In the genomic region with DNA sequence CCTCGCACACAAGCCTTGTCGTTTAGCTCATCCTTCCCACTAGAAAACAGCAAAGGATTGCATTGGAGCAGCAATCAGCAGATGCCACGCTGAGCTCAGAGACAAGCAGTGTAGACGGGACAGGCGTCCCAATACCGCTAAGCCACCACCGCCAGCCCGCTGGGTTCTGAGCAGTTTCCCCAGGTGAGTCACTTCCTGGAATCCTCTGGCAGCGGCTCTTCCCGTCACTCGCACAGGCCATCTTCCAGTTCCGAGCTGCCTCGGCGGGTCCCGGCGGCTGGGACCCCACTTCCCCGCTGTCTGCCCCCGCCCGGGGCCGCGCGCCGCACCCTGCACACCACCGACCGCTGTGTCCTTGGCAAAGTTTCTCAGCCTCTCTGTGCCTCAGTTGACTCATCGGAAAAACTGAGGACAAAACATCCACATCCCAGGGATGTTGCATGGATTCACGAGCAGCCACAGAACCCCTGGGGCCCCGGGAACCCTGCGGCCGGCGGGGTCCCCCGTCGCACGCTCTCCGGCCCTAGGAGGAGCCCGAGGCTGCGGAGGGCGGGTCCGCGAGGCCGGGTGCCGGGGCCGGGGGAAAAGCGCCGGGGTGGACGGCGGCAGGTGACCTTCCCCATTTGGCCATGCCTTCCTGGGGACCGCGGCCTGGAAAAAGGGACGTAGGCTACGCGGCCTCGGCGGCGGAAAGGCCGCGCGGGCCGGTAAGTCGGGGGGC, we compare ENCODE assay signal across 1 cellular context.
TF ChIP-seq lines count a peak whose summit lies in the region.

No MANE protein-coding gene starts in this region.

TF ChIP-seq in SK-N-SH, 30 proteins besides CTCF, POLR2A, EP300 and RAD21 (continued from another document):
- no peak for TF ChIP-seq RCOR1 (IDR thresholded peaks at IDR 0.05; ENCODE audit: low read length)
- no peak for TF ChIP-seq ELF1 (IDR thresholded peaks at IDR 0.05)
- TF ChIP-seq, protein P1, sequence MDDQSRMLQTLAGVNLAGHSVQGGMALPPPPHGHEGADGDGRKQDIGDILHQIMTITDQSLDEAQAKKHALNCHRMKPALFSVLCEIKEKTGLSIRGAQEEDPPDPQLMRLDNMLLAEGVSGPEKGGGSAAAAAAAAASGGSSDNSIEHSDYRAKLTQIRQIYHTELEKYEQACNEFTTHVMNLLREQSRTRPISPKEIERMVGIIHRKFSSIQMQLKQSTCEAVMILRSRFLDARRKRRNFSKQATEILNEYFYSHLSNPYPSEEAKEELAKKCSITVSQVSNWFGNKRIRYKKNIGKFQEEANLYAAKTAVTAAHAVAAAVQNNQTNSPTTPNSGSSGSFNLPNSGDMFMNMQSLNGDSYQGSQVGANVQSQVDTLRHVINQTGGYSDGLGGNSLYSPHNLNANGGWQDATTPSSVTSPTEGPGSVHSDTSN (IDR thresholded peaks at IDR 0.05), result 0 out of 2 replicates have a peak, but pooled peaks have one; percentile 39
- TF ChIP-seq MXI1 (IDR thresholded peaks at IDR 0.05; ENCODE audit: low read depth, low read length), result 0 out of 2 replicates have a peak, but pooled peaks have one; percentile 19
- no peak for TF ChIP-seq NRF1 (IDR thresholded peaks at IDR 0.05; ENCODE audit: low read depth, low read length)
- no peak for TF ChIP-seq MEF2A (IDR thresholded peaks at IDR 0.05; ENCODE audit: borderline replicate concordance, low read depth)
- TF ChIP-seq TEAD4 (IDR thresholded peaks at IDR 0.05; ENCODE audit: borderline replicate concordance, insufficient read depth), result no peak
- TF ChIP-seq, protein P2, sequence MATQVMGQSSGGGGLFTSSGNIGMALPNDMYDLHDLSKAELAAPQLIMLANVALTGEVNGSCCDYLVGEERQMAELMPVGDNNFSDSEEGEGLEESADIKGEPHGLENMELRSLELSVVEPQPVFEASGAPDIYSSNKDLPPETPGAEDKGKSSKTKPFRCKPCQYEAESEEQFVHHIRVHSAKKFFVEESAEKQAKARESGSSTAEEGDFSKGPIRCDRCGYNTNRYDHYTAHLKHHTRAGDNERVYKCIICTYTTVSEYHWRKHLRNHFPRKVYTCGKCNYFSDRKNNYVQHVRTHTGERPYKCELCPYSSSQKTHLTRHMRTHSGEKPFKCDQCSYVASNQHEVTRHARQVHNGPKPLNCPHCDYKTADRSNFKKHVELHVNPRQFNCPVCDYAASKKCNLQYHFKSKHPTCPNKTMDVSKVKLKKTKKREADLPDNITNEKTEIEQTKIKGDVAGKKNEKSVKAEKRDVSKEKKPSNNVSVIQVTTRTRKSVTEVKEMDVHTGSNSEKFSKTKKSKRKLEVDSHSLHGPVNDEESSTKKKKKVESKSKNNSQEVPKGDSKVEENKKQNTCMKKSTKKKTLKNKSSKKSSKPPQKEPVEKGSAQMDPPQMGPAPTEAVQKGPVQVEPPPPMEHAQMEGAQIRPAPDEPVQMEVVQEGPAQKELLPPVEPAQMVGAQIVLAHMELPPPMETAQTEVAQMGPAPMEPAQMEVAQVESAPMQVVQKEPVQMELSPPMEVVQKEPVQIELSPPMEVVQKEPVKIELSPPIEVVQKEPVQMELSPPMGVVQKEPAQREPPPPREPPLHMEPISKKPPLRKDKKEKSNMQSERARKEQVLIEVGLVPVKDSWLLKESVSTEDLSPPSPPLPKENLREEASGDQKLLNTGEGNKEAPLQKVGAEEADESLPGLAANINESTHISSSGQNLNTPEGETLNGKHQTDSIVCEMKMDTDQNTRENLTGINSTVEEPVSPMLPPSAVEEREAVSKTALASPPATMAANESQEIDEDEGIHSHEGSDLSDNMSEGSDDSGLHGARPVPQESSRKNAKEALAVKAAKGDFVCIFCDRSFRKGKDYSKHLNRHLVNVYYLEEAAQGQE (IDR thresholded peaks at IDR 0.05; ENCODE audit: low read depth, low read length), result no peak
- TF ChIP-seq, protein P3, sequence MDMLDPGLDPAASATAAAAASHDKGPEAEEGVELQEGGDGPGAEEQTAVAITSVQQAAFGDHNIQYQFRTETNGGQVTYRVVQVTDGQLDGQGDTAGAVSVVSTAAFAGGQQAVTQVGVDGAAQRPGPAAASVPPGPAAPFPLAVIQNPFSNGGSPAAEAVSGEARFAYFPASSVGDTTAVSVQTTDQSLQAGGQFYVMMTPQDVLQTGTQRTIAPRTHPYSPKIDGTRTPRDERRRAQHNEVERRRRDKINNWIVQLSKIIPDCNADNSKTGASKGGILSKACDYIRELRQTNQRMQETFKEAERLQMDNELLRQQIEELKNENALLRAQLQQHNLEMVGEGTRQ (IDR thresholded peaks at IDR 0.05; ENCODE audit: borderline replicate concordance, low read depth, low read length), result no peak
- TF ChIP-seq, protein P4, sequence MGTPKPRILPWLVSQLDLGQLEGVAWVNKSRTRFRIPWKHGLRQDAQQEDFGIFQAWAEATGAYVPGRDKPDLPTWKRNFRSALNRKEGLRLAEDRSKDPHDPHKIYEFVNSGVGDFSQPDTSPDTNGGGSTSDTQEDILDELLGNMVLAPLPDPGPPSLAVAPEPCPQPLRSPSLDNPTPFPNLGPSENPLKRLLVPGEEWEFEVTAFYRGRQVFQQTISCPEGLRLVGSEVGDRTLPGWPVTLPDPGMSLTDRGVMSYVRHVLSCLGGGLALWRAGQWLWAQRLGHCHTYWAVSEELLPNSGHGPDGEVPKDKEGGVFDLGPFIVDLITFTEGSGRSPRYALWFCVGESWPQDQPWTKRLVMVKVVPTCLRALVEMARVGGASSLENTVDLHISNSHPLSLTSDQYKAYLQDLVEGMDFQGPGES (IDR thresholded peaks at IDR 0.05; ENCODE audit: low read depth, low read length), result no peak
- no peak for TF ChIP-seq FOXJ3 (CRISPR knock-in tag; IDR thresholded peaks at IDR 0.05)
- no peak; the same call in 1 of the 2 replicates for TF ChIP-seq SIN3A (IDR thresholded peaks at IDR 0.05; ENCODE audit: borderline replicate concordance, low read depth, low read length)
- no peak for TF ChIP-seq POLR2AphosphoS5 (IDR thresholded peaks at IDR 0.05; ENCODE audit: low read depth, low read length)
- no peak for TF ChIP-seq GATA2 (CRISPR knock-in tag; IDR thresholded peaks at IDR 0.05)
- peak; percentile 66; the same call in 1 of the 2 replicates for TF ChIP-seq FOSL2 (IDR thresholded peaks at IDR 0.05; ENCODE audit: borderline replicate concordance, low read depth)
- no peak; the same call in 1 of the 2 replicates for TF ChIP-seq TAF1 (IDR thresholded peaks at IDR 0.05; ENCODE audit: borderline replicate concordance, low read depth, low read length)
- TF ChIP-seq, protein P5, sequence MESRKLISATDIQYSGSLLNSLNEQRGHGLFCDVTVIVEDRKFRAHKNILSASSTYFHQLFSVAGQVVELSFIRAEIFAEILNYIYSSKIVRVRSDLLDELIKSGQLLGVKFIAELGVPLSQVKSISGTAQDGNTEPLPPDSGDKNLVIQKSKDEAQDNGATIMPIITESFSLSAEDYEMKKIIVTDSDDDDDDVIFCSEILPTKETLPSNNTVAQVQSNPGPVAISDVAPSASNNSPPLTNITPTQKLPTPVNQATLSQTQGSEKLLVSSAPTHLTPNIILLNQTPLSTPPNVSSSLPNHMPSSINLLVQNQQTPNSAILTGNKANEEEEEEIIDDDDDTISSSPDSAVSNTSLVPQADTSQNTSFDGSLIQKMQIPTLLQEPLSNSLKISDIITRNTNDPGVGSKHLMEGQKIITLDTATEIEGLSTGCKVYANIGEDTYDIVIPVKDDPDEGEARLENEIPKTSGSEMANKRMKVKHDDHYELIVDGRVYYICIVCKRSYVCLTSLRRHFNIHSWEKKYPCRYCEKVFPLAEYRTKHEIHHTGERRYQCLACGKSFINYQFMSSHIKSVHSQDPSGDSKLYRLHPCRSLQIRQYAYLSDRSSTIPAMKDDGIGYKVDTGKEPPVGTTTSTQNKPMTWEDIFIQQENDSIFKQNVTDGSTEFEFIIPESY (IDR thresholded peaks at IDR 0.05; ENCODE audit: borderline replicate concordance, low read depth), result no peak
- TF ChIP-seq NFIC (IDR thresholded peaks at IDR 0.05; ENCODE audit: borderline replicate concordance), result peak; percentile 50; the same call in 1 of the 2 replicates
- TF ChIP-seq CHD2 (IDR thresholded peaks at IDR 0.05; ENCODE audit: low read length, partially characterized antibody), result no peak
- TF ChIP-seq SMC3 (IDR thresholded peaks at IDR 0.05; ENCODE audit: low read depth, low read length), result no peak
- TF ChIP-seq FOXM1 (IDR thresholded peaks at IDR 0.05; ENCODE audit: low read depth), result no peak
- TF ChIP-seq GABPA (IDR thresholded peaks at IDR 0.05; ENCODE audit: low read depth), result no peak
- TF ChIP-seq, protein P6, sequence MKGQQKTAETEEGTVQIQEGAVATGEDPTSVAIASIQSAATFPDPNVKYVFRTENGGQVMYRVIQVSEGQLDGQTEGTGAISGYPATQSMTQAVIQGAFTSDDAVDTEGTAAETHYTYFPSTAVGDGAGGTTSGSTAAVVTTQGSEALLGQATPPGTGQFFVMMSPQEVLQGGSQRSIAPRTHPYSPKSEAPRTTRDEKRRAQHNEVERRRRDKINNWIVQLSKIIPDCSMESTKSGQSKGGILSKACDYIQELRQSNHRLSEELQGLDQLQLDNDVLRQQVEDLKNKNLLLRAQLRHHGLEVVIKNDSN (IDR thresholded peaks at IDR 0.05; ENCODE audit: borderline replicate concordance, low read depth), result no peak
- TF ChIP-seq TCF12 (IDR thresholded peaks at IDR 0.05), result peak; percentile 26; the same call in 1 of the 2 replicates
- no peak for TF ChIP-seq EZH2phosphoT487 (IDR thresholded peaks at IDR 0.05; ENCODE audit: borderline replicate concordance, low read depth)
- no peak for TF ChIP-seq RFX5 (IDR thresholded peaks at IDR 0.05; ENCODE audit: low read length)
- TF ChIP-seq RXRA (IDR thresholded peaks at IDR 0.05; ENCODE audit: borderline replicate concordance, low read depth), result no peak
- TF ChIP-seq JUND (IDR thresholded peaks at IDR 0.05), result peak; percentile 45; the same call in 1 of the 2 replicates
- no peak for TF ChIP-seq YY1 (IDR thresholded peaks at IDR 0.05; ENCODE audit: low read depth)
TF ChIP-seq in SK-N-SH: peak in this region for 7.
